16 cellular contexts compared by ENCODE assay signal in the genomic region with DNA sequence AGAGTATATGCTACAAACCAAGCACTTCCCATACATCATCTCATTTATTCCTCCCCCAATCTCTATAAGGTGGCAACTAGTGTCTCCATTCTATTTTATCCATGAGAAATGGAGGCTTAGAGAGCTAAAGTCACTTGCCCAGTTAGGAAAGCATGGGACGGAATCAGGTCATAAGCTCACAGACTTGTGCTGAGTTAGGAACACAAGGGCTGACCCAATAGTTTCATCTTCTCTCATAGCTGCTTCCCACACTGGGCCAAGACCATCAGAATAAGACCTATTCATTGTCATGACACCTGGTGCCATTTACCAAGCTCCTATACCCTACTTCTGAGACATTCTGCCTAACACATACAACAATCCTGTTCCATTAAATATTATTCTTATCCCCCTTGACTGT.
"Had no signal": no experiment of that assay in that cellular context is flagged by ENCODE, and none has a peak within 500 bp of the region (broad histone marks: within the 10 kb centered on the region; RNA-seq: fewer than 3 reads in every experiment).

No MANE protein-coding gene starts in this region.

- DNase-seq: dermis blood vessel endothelial cell; dorsolateral prefrontal cortex; effector CD4-positive, alpha-beta T cell; effector memory CD4-positive, alpha-beta T cell; foreskin keratinocyte; heart right ventricle; hippocampal formation; left cardiac atrium; left lung; lower lobe of right lung; mesenchymal stem cell; mucosa of descending colon had no signal

- H3K36me3 ChIP-seq: esophagus muscularis mucosa, gastroesophageal sphincter, left lung had no signal

- H3K9me3 ChIP-seq: mucosa of descending colon had no signal

- H3K27ac ChIP-seq: coronary artery, esophagus muscularis mucosa, foreskin keratinocyte, gastroesophageal sphincter, left lung, lower lobe of right lung had no signal

- H3K27me3 ChIP-seq: dorsolateral prefrontal cortex, esophagus muscularis mucosa, foreskin keratinocyte, gastroesophageal sphincter, heart right ventricle, left lung had no signal

- H3K27ac Mint-ChIP-seq: mesothelial cell of epicardium had no signal

- H3K4me3 Mint-ChIP-seq: mesothelial cell of epicardium had no signal

- ATAC-seq: foreskin keratinocyte, gastroesophageal sphincter, left cardiac atrium, left lung, lower lobe of right lung, mucosa of descending colon had no signal

- H3K36me3 Mint-ChIP-seq: mesothelial cell of epicardium had no signal

- H3K4me3 ChIP-seq: coronary artery, esophagus muscularis mucosa, gastroesophageal sphincter, heart right ventricle, left lung, lower lobe of right lung, mucosa of descending colon had no signal

- H3K4me1 ChIP-seq: foreskin keratinocyte, gastroesophageal sphincter, left lung, lower lobe of right lung had no signal
